41 cellular contexts compared by ENCODE assay signal in the genomic region with DNA sequence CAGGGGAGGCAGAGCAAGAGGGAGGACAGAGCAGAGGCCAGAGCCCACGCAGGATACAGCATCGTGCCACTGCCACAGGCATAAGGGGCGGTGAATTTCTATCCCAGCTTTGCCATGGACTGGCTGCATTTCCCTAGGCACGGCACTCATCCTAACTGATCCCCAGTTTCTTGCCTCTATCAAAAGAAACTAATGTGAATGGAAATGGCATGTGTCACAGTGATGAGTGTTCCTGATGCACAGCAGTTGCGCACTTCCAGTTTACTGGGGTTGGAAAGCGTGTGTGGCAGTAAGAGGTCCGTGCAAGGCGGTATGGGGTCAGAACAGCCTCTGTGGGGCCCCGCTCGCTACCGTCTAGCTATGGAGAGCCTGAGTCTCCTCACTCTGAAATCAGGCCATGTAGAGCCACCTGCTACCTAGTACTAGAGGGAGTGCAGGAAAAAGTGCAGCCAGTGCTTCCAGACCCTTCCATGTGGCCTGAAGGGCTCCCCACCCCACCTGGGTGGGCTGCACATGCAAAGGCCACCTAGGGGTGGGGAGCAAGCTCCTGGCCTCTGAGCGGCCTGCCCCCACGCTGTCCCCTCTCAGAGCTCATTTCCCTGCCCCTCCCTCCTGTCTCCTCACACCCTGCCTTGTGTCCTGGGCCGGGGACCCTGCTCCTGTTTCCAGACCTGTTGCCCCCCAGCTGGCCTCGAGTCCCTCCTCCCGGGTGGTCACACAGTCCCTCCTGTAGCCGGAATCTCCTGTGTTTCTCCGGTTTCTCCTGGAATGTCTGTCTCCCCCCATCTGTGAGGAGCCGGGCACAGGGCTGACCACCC. TPM values are rescaled to one million over a fixed set of nuclear protein-coding genes. Genes with fewer than 3 reads are reported as not detected.
"Had no signal": no experiment of that assay in that cellular context is flagged by ENCODE, and none has a peak within 500 bp of the region (broad histone marks: within the 10 kb centered on the region; RNA-seq: fewer than 3 reads in every experiment).

No MANE protein-coding gene starts in this region.

- H3K27ac ChIP-seq: body of pancreas, colonic mucosa, epithelial cell of prostate, esophagus squamous epithelium, gastrocnemius medialis, hepatocyte, neutrophil, pancreas, prostate gland, skin epidermis, testis, transverse colon, WERI-Rb-1 had no signal

- H3K4me2 ChIP-seq: hepatocyte had no signal

- H3K36me3 Mint-ChIP-seq: activated naive CD8-positive, alpha-beta T cell; stimulated activated naive B cell treated with anti-CD40 and anti-IgM and Interleukin-4, amounts not matched to agents 10 μg/mL and 1 μg/mL and 100 μg/mL, for 72 hours had no signal

- H3K27me3 ChIP-seq: body of pancreas, colonic mucosa, gastrocnemius medialis, hepatocyte, neutrophil, pancreas, testis, transverse colon had no signal

- H3K27me3 Mint-ChIP-seq: activated CD4-positive, alpha-beta memory T cell treated with anti-CD3 and anti-CD28 coated beads, Interleukin-2, amount 10 ng/mL, durations not matched to agents 7 days and 5 days; activated naive CD8-positive, alpha-beta T cell; activated T-cell treated with anti-CD3 and anti-CD28 coated beads, Interleukin-2, amount 50 U/mL, for 24 hours; stimulated activated naive B cell treated with anti-CD40 and anti-IgM and Interleukin-4, amounts not matched to agents 10 μg/mL and 1 μg/mL and 100 μg/mL, for 72 hours had no signal

- H2AFZ ChIP-seq: hepatocyte had no signal

- H3K9me3 ChIP-seq: body of pancreas, colonic mucosa, esophagus squamous epithelium, gastrocnemius medialis, neutrophil, pancreas, prostate gland, testis, transverse colon had no signal

- H3K27ac Mint-ChIP-seq: activated CD4-positive, alpha-beta memory T cell treated with anti-CD3 and anti-CD28 coated beads, Interleukin-2, amount 10 ng/mL, durations not matched to agents 7 days and 5 days; activated naive CD8-positive, alpha-beta T cell; activated T-cell treated with anti-CD3 and anti-CD28 coated beads, Interleukin-2, amount 50 U/mL, for 24 hours; activated T-helper 2 cell treated with anti-CD3 and anti-CD28 coated beads, Interferon-gamma antibody, Interleukin-2, Interleukin-4, amounts not matched to agents 10 μg/mL and 5 μg/mL and 100 μg/mL, durations not matched to agents 14 hours and 24 hours and 36 hours; nephron progenitor cell; stimulated activated naive B cell treated with anti-CD40 and anti-IgM and Interleukin-4, amounts not matched to agents 10 μg/mL and 1 μg/mL and 100 μg/mL, for 72 hours; T-helper 1 cell treated with Interleukin-12 subunit alpha and Interleukin-12 subunit beta and Interleukin-4 antibody, amounts not matched to agents 30 μg/mL and 1 μg/mL, for 36 hours had no signal

- H3K4me1 ChIP-seq: body of pancreas, colonic mucosa, esophagus squamous epithelium, gastrocnemius medialis, pancreas, prostate gland, testis, transverse colon had no signal

- H3K9me3 Mint-ChIP-seq: activated T-cell treated with anti-CD3 and anti-CD28 coated beads, Interleukin-2, amount 50 U/mL, for 24 hours had no signal

- H3K4me3 Mint-ChIP-seq: activated CD4-positive, alpha-beta memory T cell treated with anti-CD3 and anti-CD28 coated beads, Interleukin-2, amount 10 ng/mL, durations not matched to agents 7 days and 5 days; activated naive CD8-positive, alpha-beta T cell; activated T-cell treated with anti-CD3 and anti-CD28 coated beads, Interleukin-2, amount 50 U/mL, for 24 hours; nephron progenitor cell; stimulated activated naive B cell treated with anti-CD40 and anti-IgM and Interleukin-4, amounts not matched to agents 10 μg/mL and 1 μg/mL and 100 μg/mL, for 72 hours; T-helper 1 cell treated with Interleukin-12 subunit alpha and Interleukin-12 subunit beta and Interleukin-4 antibody, amounts not matched to agents 30 μg/mL and 1 μg/mL, for 36 hours had no signal

- H3K4me3 ChIP-seq: body of pancreas, colonic mucosa, esophagus squamous epithelium, gastrocnemius medialis, hepatocyte, pancreas, prostate gland, skin epidermis, testis, transverse colon had no signal

- DNase-seq: activated CD4-positive, alpha-beta memory T cell treated with anti-CD3 and anti-CD28 coated beads, Interleukin-2, amount 10 ng/mL, durations not matched to agents 7 days and 5 days; activated CD4-positive, alpha-beta T cell treated with anti-CD3 and anti-CD28 coated beads for 48 hours; activated CD8-positive, alpha-beta memory T cell treated with anti-CD3 and anti-CD28 coated beads, Interleukin-2, amount 50 U/mL, for 48 hours; activated naive CD4-positive, alpha-beta T cell treated with Interleukin-2 at 50 U/mL for 16 hours; activated T-cell treated with anti-CD3 and anti-CD28 coated beads, Interleukin-2, amount 50 U/mL, for 24 hours; anterior cingulate cortex; body of pancreas; cerebellar nuclear complex; colonic mucosa; effector CD8-positive, alpha-beta T cell; esophagus squamous epithelium; gastrocnemius medialis; islet precursor cell; left cardiac atrium; nephron progenitor cell; retina; stimulated activated CD4-positive, alpha-beta T cell treated with anti-CD3 and anti-CD28 coated beads, Interleukin-4, amount 100 ng/mL, for 24 hours; stimulated activated naive B cell treated with anti-CD40 and anti-IgM and Interleukin-4, amounts not matched to agents 10 μg/mL and 1 μg/mL and 100 μg/mL, for 72 hours; SW 1271; T-helper 9 cell; testis; transverse colon; WERI-Rb-1 had no signal

- FAIRE-seq: endometrium, pancreas, urothelium cell line had no signal

- ATAC-seq: activated CD4-positive, CD25-positive, alpha-beta regulatory T cell treated with anti-CD3 and anti-CD28 coated beads, Interleukin-2, amount 50 U/mL, for 24 hours; body of pancreas; gastrocnemius medialis; pancreas; sciatic nerve had no signal

- H3K36me3 ChIP-seq: colonic mucosa, esophagus squamous epithelium, gastrocnemius medialis, neutrophil, pancreas, prostate gland, transverse colon, WERI-Rb-1 had no signal

- H3K79me2 ChIP-seq: hepatocyte had no signal

- H3K4me1 Mint-ChIP-seq: activated CD4-positive, alpha-beta memory T cell treated with anti-CD3 and anti-CD28 coated beads, Interleukin-2, amount 10 ng/mL, durations not matched to agents 7 days and 5 days; nephron progenitor cell; stimulated activated naive B cell treated with anti-CD40 and anti-IgM and Interleukin-4, amounts not matched to agents 10 μg/mL and 1 μg/mL and 100 μg/mL, for 72 hours had no signal

RNA-seq across cellular contexts. Expression of a gene that starts 5.0 kb away (rescaled TPM):
- total RNA-seq: activated CD4-positive, alpha-beta memory T cell treated with anti-CD3 and anti-CD28 coated beads, Interleukin-2, amount 10 ng/mL, durations not matched to agents 7 days and 5 days; activated T-helper 2 cell treated with anti-CD3 and anti-CD28 coated beads, Interferon-gamma antibody, Interleukin-2, Interleukin-4, amounts not matched to agents 10 μg/mL and 5 μg/mL and 100 μg/mL, durations not matched to agents 14 hours and 24 hours and 36 hours; body of pancreas; colonic mucosa; dermis microvascular lymphatic vessel endothelial cell; gastrocnemius medialis; hepatocyte; left cardiac atrium; liver; mononuclear cell; myocyte; pancreas; prostate gland; sciatic nerve; transverse colon had no signal
- polyA plus RNA-seq: adipose tissue, hepatocyte, liver, pancreas had no signal
